8 cellular contexts compared by ENCODE assay signal in genomic region chr2:55431982-55432627, GRCh38. TPM values are rescaled to one million over a fixed set of nuclear protein-coding genes. Genes with fewer than 3 reads are reported as not detected.
A peak's percentile ranks its signal among the peaks of the same experiment; 100 is the strongest.
DNase-seq lines count a peak whose midpoint lies in the region; ATAC-seq, FAIRE-seq and TF ChIP-seq lines count a peak whose summit lies in the region.

No MANE protein-coding gene starts in this region.

- H3K9me3 Mint-ChIP-seq in naive thymus-derived CD8-positive, alpha-beta T cell = no peaks in the 10 kb centered on the region

- H3K9ac ChIP-seq in endothelial cell of umbilical vein (replicated peaks; ENCODE audit: extremely low read depth, insufficient read depth, low read length) = no peak overlapping the region

- H3K36me3 Mint-ChIP-seq in naive thymus-derived CD8-positive, alpha-beta T cell = no peaks in the 10 kb centered on the region

- CTCF ChIA-PET in PC-9 (lab: Charles Lee) (interaction anchor here (0.6 to 0.7 kb wide), 3 partner anchors 67 to 339 kb away, joined by 3 to 4 read pairs (median 3); no protein-coding TSS in a partner anchor), endothelial cell of umbilical vein (lab: Charles Lee) (interaction anchor here (0.6 to 1.4 kb wide), 38 partner anchors 9 to 1325 kb away, joined by 3 to 16 read pairs (median 4); partner anchors contain the start of genes CCDC88A, CFAP36 and MTIF2)

- no peak overlapping the region for H3K27ac Mint-ChIP-seq in naive thymus-derived CD8-positive, alpha-beta T cell

- H3K4me1 ChIP-seq in PC-9 (replicated peaks; ENCODE audit: insufficient read depth) (peaks cover 8% of the 10 kb centered on the region), endothelial cell of umbilical vein (ENCODE audit: control insufficient read depth, extremely low read depth, insufficient read depth, low read length) (peaks cover 2% of the 10 kb centered on the region)

- no peaks in the 10 kb centered on the region for H4K20me1 ChIP-seq in PC-9 (ENCODE audit: insufficient read depth)
- no peaks in the 10 kb centered on the region for H4K20me1 ChIP-seq in endothelial cell of umbilical vein (replicated peaks; ENCODE audit: control insufficient read depth, extremely low read depth, insufficient read depth, low read length)

- DNase-seq in ELR (ENCODE audit: low read depth) = peak; percentile 63
- no peak for DNase-seq in H54 (ENCODE audit: insufficient read length, low spot score)
- peak in 1 of 2 experiments; percentile 49 for DNase-seq in PC-9
- DNase-seq in endothelial cell of umbilical vein (ENCODE audit: low read depth, low spot score) = peak; percentile 58
- DNase-seq in naive thymus-derived CD8-positive, alpha-beta T cell = peak in 3 of 10 donors; percentile 32 to 47 (median 45)
- no peak for DNase-seq in stimulated activated naive CD4-positive, alpha-beta T cell treated with Interleukin-2 at 50 U/mL for 16 hours (lab: John Stamatoyannopoulos, UW)

- no peaks in the 10 kb centered on the region for H3K9me1 ChIP-seq in endothelial cell of umbilical vein (replicated peaks; ENCODE audit: control insufficient read depth, extremely low read depth, insufficient read depth, low read length)

- no peaks in the 10 kb centered on the region for H3K4me1 Mint-ChIP-seq in naive thymus-derived CD8-positive, alpha-beta T cell

- BruUV-seq in PC-9 (replicated peaks; lab: Mats Ljungman, UMichigan) (no TSS peak), endothelial cell of umbilical vein (replicated peaks; lab: Mats Ljungman, UMichigan) (no TSS peak)

- TF ChIP-seq CTCF in PC-9 (conservative IDR thresholded peaks at IDR 0.05) = peak; percentile 84
- TF ChIP-seq CTCF in endothelial cell of umbilical vein (IDR thresholded peaks at IDR 0.05; ENCODE audit: extremely low read depth in 1 of 2, insufficient read depth in 1 of 2, low read depth in 1 of 2, low read length in 2 of 2) = peak; percentile 30 to 52

- no peaks in the 10 kb centered on the region for H3K9me2 ChIP-seq in PC-9 (ENCODE audit: insufficient read depth)

- TF ChIP-seq POLR2A in H54 (IDR thresholded peaks at IDR 0.05; ENCODE audit: low read depth, low read length) (no peak), endothelial cell of umbilical vein (IDR thresholded peaks at IDR 0.05; ENCODE audit: low read depth, low read length) (no peak)

- dilution Hi-C loops in endothelial cell of umbilical vein (cut with MboI; ENCODE audit: extremely low pct_ligation_motif_present, low sequenced_read_pairs) = no loop called here

- peaks cover 0 to 2% (median 0%) of the 10 kb centered on the region in 5 donors for H3K27me3 Mint-ChIP-seq in naive thymus-derived CD8-positive, alpha-beta T cell

- no peak overlapping the region for H3K4me2 ChIP-seq in PC-9
- H3K4me2 ChIP-seq in endothelial cell of umbilical vein (ENCODE audit: insufficient read depth, low read length) = no peak overlapping the region

- no peak overlapping the region for H3K27ac ChIP-seq in PC-9
- no peak overlapping the region for H3K27ac ChIP-seq in endothelial cell of umbilical vein (ENCODE audit: insufficient read depth, low read depth, low read length)

- intact Hi-C loops in PC-9 (cut with micrococcal nuclease; ENCODE audit: unreplicated experiment) (loop anchor here (1.0 to 5.0 kb wide), 4 partner anchors 80 to 1325 kb away; no protein-coding TSS in a partner anchor), endothelial cell of umbilical vein (cut with micrococcal nuclease) (loop anchor here (5.0 kb wide), 1 partner anchor 200 kb away; the partner anchor contains the start of genes CLHC1 and RPS27A)

- H3K4me3 ChIP-seq in PC-9 (no peak overlapping the region), endothelial cell of umbilical vein (replicated peaks in 1 of 3; ENCODE audit: insufficient read depth in 1 of 3, low read depth in 1 of 3, low read length in 3 of 3) (no peak overlapping the region)

- H3K9me3 ChIP-seq in PC-9 (ENCODE audit: insufficient read depth, low read depth) (no peaks in the 10 kb centered on the region), endothelial cell of umbilical vein (replicated peaks; ENCODE audit: control insufficient read depth, insufficient read depth, low read length) (no peaks in the 10 kb centered on the region)

- peak; percentile 49 to 50 for ATAC-seq in naive thymus-derived CD8-positive, alpha-beta T cell
- ATAC-seq in HG03280 (IDR thresholded peaks at IDR 0.05; ENCODE audit: unreplicated experiment) (no peak), GM18873 (IDR thresholded peaks at IDR 0.05; ENCODE audit: low FRiP score, unreplicated experiment) (no peak)

- H3K27me3 ChIP-seq in PC-9 (ENCODE audit: insufficient read depth, low read depth) (no peaks in the 10 kb centered on the region), endothelial cell of umbilical vein (ENCODE audit: control insufficient read depth in 2 of 2, insufficient read depth in 2 of 2, low read length in 2 of 2) (no peaks in the 10 kb centered on the region)

- H3K79me2 ChIP-seq in PC-9 (ENCODE audit: low read depth) = no peaks in the 10 kb centered on the region
- no peaks in the 10 kb centered on the region for H3K79me2 ChIP-seq in endothelial cell of umbilical vein (ENCODE audit: control insufficient read depth, insufficient read depth, low read length)

- H3F3A ChIP-seq in PC-9 (ENCODE audit: insufficient read depth, low read depth) = no peaks in the 10 kb centered on the region

- H3K4me3 Mint-ChIP-seq in naive thymus-derived CD8-positive, alpha-beta T cell = no peak overlapping the region

- POLR2A ChIA-PET in PC-9 (lab: Charles Lee; ENCODE audit: unreplicated experiment) (no interaction called here), endothelial cell of umbilical vein (lab: Charles Lee) (no interaction called here)
- POLR2A ChIA-PET in naive thymus-derived CD8-positive, alpha-beta T cell (lab: Charles Lee) = no interaction called here

- FAIRE-seq in H54 (lab: Jason Lieb, UNC) (peak; percentile 94), endothelial cell of umbilical vein (lab: Jason Lieb, UNC) (peak; percentile 90)

- H2AFZ ChIP-seq in PC-9 = no peak overlapping the region; the same call in 1 of the 2 replicates
- peak overlapping the region; percentile 73 for H2AFZ ChIP-seq in endothelial cell of umbilical vein (ENCODE audit: low read depth, low read length)

- H3K36me3 ChIP-seq in PC-9 (ENCODE audit: low read depth) (no peaks in the 10 kb centered on the region), endothelial cell of umbilical vein (ENCODE audit: control insufficient read depth in 2 of 2, extremely low read depth in 1 of 2, insufficient read depth in 2 of 2, low read length in 2 of 2) (no peaks in the 10 kb centered on the region)

TF ChIP-seq in endothelial cell of umbilical vein, 7 proteins besides CTCF, POLR2A, EP300 and RAD21:
- TF ChIP-seq JUN (IDR thresholded peaks at IDR 0.05; ENCODE audit: borderline replicate concordance, insufficient read depth, insufficient read length, low read depth) = no peak
- no peak for TF ChIP-seq MYC (IDR thresholded peaks at IDR 0.05; ENCODE audit: low read depth, low read length)
- TF ChIP-seq MAX (IDR thresholded peaks at IDR 0.05; ENCODE audit: insufficient read depth, insufficient read length) = no peak
- TF ChIP-seq POLR2AphosphoS5 (IDR thresholded peaks at IDR 0.05; ENCODE audit: insufficient read depth, low read depth, low read length) = no peak
- no peak for TF ChIP-seq EZH2 (IDR thresholded peaks at IDR 0.05; ENCODE audit: borderline replicate concordance, low read depth, low read length, severe bottlenecking)
- no peak for TF ChIP-seq GATA2 (IDR thresholded peaks at IDR 0.05; ENCODE audit: insufficient read depth, insufficient read length, low read depth, low read length)
- TF ChIP-seq FOS (IDR thresholded peaks at IDR 0.05; ENCODE audit: borderline replicate concordance, insufficient read depth, low read length) = no peak

RNA-seq across cellular contexts. Expression of gene CCDC88A, which starts 12.4 kb away (rescaled TPM):
- total RNA-seq in PC-9 (2021) (12.0 and 12.3 TPM in 2 replicates), endothelial cell of umbilical vein (76.8 and 77.4 TPM in 2 replicates)
- 14.8 and 21.1 TPM in 2 replicates for polyA plus RNA-seq in endothelial cell of umbilical vein
- polyA plus RNA-seq in endothelial cell of umbilical vein (2011; cell fraction: cytosol; rRNA removed) = 20.2 and 22.4 TPM in 2 replicates
- 60.7 and 81.0 TPM in 2 replicates for polyA plus RNA-seq in endothelial cell of umbilical vein (2011; cell fraction: nucleus; rRNA removed)
- 36.1 and 52.3 TPM in 2 replicates for polyA plus RNA-seq in endothelial cell of umbilical vein (2012)
- 104 and 121 TPM in 2 replicates for polyA minus RNA-seq in endothelial cell of umbilical vein
- 29.4 TPM for polyA minus RNA-seq in endothelial cell of umbilical vein (2011; cell fraction: cytosol; rRNA and poly(A)+ RNA removed)
- 122 and 172 TPM in 2 replicates for polyA minus RNA-seq in endothelial cell of umbilical vein (2011; cell fraction: nucleus; rRNA and poly(A)+ RNA removed)
- 10 to 100 TPM; 23.1 to 26.1 TPM for total RNA-seq in naive thymus-derived CD8-positive, alpha-beta T cell
- 1 to 10 TPM in 2 of 3 donors, under 1 TPM in 1; 0.87 to 5.0 (median 4.1) TPM for polyA plus RNA-seq in naive thymus-derived CD8-positive, alpha-beta T cell

Comparison
In these comparisons a context has a peak if more than half of its experiments do, and no peak if none do; other contexts are left out.
1. DNase-seq: peak in ELR (single experiment) and endothelial cell of umbilical vein (single experiment); none in H54 (single experiment) and stimulated activated naive CD4-positive, alpha-beta T cell treated with Interleukin-2 at 50 U/mL for 16 hours (single experiment).
2. ATAC-seq: peak in naive thymus-derived CD8-positive, alpha-beta T cell (2 of 2); none in HG03280 (single experiment) and GM18873 (single experiment).